Comparison of ENCODE assay signal across 1 cellular context in genomic region chr20:32610897-32611218, GRCh38.
A peak's percentile ranks its signal among the peaks of the same experiment; 100 is the strongest.
TF ChIP-seq lines count a peak whose summit lies in the region.

No MANE protein-coding gene starts in this region.

TF ChIP-seq in HEK293, 187 proteins besides CTCF, POLR2A, EP300 and RAD21 (continued from another document):
- no peak for TF ChIP-seq ZNF776 (tag by site-specific recombination; IDR thresholded peaks at IDR 0.05; ENCODE audit: borderline replicate concordance)
- no peak for TF ChIP-seq ZBTB10 (tag by site-specific recombination; IDR thresholded peaks at IDR 0.05)
- TF ChIP-seq, protein P1, sequence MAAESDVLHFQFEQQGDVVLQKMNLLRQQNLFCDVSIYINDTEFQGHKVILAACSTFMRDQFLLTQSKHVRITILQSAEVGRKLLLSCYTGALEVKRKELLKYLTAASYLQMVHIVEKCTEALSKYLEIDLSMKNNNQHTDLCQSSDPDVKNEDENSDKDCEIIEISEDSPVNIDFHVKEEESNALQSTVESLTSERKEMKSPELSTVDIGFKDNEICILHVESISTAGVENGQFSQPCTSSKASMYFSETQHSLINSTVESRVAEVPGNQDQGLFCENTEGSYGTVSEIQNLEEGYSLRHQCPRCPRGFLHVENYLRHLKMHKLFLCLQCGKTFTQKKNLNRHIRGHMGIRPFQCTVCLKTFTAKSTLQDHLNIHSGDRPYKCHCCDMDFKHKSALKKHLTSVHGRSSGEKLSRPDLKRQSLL (tag by site-specific recombination; IDR thresholded peaks at IDR 0.05) = no peak
- TF ChIP-seq, protein P2, sequence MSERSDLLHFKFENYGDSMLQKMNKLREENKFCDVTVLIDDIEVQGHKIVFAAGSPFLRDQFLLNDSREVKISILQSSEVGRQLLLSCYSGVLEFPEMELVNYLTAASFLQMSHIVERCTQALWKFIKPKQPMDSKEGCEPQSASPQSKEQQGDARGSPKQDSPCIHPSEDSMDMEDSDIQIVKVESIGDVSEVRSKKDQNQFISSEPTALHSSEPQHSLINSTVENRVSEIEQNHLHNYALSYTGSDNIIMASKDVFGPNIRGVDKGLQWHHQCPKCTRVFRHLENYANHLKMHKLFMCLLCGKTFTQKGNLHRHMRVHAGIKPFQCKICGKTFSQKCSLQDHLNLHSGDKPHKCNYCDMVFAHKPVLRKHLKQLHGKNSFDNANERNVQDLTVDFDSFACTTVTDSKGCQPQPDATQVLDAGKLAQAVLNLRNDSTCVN (tag by site-specific recombination; optimal IDR thresholded peaks at IDR 0.05) = no peak
- TF ChIP-seq GLIS1 (tag by site-specific recombination; IDR thresholded peaks at IDR 0.05) = peak; percentile 34; the same call in 1 of the 2 replicates
- TF ChIP-seq ZFP41 (tag by site-specific recombination; IDR thresholded peaks at IDR 0.05; ENCODE audit: borderline replicate concordance) = no peak
